In genomic region chr1:32816676-32817158, GRCh38 we compare ENCODE assay signal across 8 cellular contexts. TPM values are rescaled to one million over a fixed set of nuclear protein-coding genes. Genes with fewer than 3 reads are reported as not detected.
DNase-seq lines count a peak whose midpoint lies in the region; ATAC-seq and TF ChIP-seq lines count a peak whose summit lies in the region.

No MANE protein-coding gene starts in this region.

- H3K4me3 ChIP-seq in BLaER1 treated with 17β-estradiol and CSF1 and Interleukin-3, amounts not matched to agents 10 nM and 100 nM, result peak overlapping the region; percentile 82 to 99 (median 90)
- peak overlapping the region; percentile 81 for H3K4me3 ChIP-seq in Jurkat, Clone E6-1 (ENCODE audit: low read length)

- H3K4me2 ChIP-seq in BLaER1 treated with 17β-estradiol and CSF1 and Interleukin-3, amounts not matched to agents 10 nM and 100 nM, result peak overlapping the region; percentile 76 to 96 (median 86)

- H3K9me3 Mint-ChIP-seq in activated T-helper 17 cell treated with anti-CD3 and anti-CD28 coated beads, Interleukin-2, amount 50 U/mL, for 72 hours, result no peaks in the 10 kb centered on the region
- H3K9me3 Mint-ChIP-seq in osteocyte (ENCODE audit: unreplicated experiment), result no peaks in the 10 kb centered on the region

- peaks cover 28 to 59% (median 41%) of the 10 kb centered on the region in 11 experiments for H4K20me1 ChIP-seq in BLaER1 treated with 17β-estradiol and CSF1 and Interleukin-3, amounts not matched to agents 10 nM and 100 nM

- H3K4me1 ChIP-seq in BLaER1 treated with 17β-estradiol and CSF1 and Interleukin-3, amounts not matched to agents 10 nM and 100 nM, result peaks cover 35 to 58% (median 43%) of the 10 kb centered on the region in 10 experiments

- DNase-seq in Jurkat, Clone E6-1 (ENCODE audit: low read depth, low spot score), result no peak
- peak; percentile 33 for DNase-seq in globus pallidus (ENCODE audit: low spot score)
- DNase-seq in osteocyte (ENCODE audit: extremely low spot score, unreplicated experiment), result peak; percentile 85
- DNase-seq in NCI-H510A (lab: John Stamatoyannopoulos, UW), result no peak

- peak; percentile 3 for ATAC-seq in GM19328 (IDR thresholded peaks at IDR 0.05; ENCODE audit: unreplicated experiment)
- ATAC-seq in activated T-helper 17 cell treated with anti-CD3 and anti-CD28 coated beads, Interleukin-2, amount 50 U/mL, for 72 hours (replicated peaks), result peak; percentile 29
- no peak for ATAC-seq in HG03139 (IDR thresholded peaks at IDR 0.05; ENCODE audit: unreplicated experiment)

- no peaks in the 10 kb centered on the region for H3K27me3 Mint-ChIP-seq in activated T-helper 17 cell treated with anti-CD3 and anti-CD28 coated beads, Interleukin-2, amount 50 U/mL, for 72 hours
- no peaks in the 10 kb centered on the region for H3K27me3 Mint-ChIP-seq in osteocyte (ENCODE audit: unreplicated experiment)

- no peak for TF ChIP-seq CTCF in osteocyte (IDR thresholded peaks at IDR 0.05)

- H3K36me3 Mint-ChIP-seq in activated T-helper 17 cell treated with anti-CD3 and anti-CD28 coated beads, Interleukin-2, amount 50 U/mL, for 72 hours (ENCODE audit: low read depth), result peaks cover 54% of the 10 kb centered on the region
- H3K36me3 Mint-ChIP-seq in osteocyte (ENCODE audit: unreplicated experiment), result peaks cover 18% of the 10 kb centered on the region

- H3K9ac ChIP-seq in BLaER1 treated with 17β-estradiol and CSF1 and Interleukin-3, amounts not matched to agents 10 nM and 100 nM, result peak overlapping the region; percentile 96 to 99 (median 99)

- H3K9me3 ChIP-seq in BLaER1 treated with 17β-estradiol and CSF1 and Interleukin-3, amounts not matched to agents 10 nM and 100 nM (replicated peaks in 1 of 11), result no peaks in the 10 kb centered on the region

- peaks cover 26% of the 10 kb centered on the region for H3K4me1 Mint-ChIP-seq in activated T-helper 17 cell treated with anti-CD3 and anti-CD28 coated beads, Interleukin-2, amount 50 U/mL, for 72 hours
- H3K4me1 Mint-ChIP-seq in osteocyte (ENCODE audit: unreplicated experiment), result peaks cover 51% of the 10 kb centered on the region

- no peaks in the 10 kb centered on the region for H3K27me3 ChIP-seq in BLaER1 treated with 17β-estradiol and CSF1 and Interleukin-3, amounts not matched to agents 10 nM and 100 nM

- H3K36me3 ChIP-seq in BLaER1 treated with 17β-estradiol and CSF1 and Interleukin-3, amounts not matched to agents 10 nM and 100 nM, result peaks cover 24 to 57% (median 47%) of the 10 kb centered on the region in 11 experiments

- peak overlapping the region; percentile 95 for H3K4me3 Mint-ChIP-seq in activated T-helper 17 cell treated with anti-CD3 and anti-CD28 coated beads, Interleukin-2, amount 50 U/mL, for 72 hours
- peak overlapping the region; percentile 99 for H3K4me3 Mint-ChIP-seq in osteocyte (ENCODE audit: unreplicated experiment)

- peak overlapping the region; percentile 95 for H3K27ac Mint-ChIP-seq in activated T-helper 17 cell treated with anti-CD3 and anti-CD28 coated beads, Interleukin-2, amount 50 U/mL, for 72 hours
- peak overlapping the region; percentile 98 for H3K27ac Mint-ChIP-seq in osteocyte (ENCODE audit: unreplicated experiment)

- H3K27ac ChIP-seq in BLaER1 treated with 17β-estradiol and CSF1 and Interleukin-3, amounts not matched to agents 10 nM and 100 nM, result peak overlapping the region; percentile 97 to 100 (median 99)

RNA-seq across cellular contexts. Expression of gene YARS1, which starts 0.4 kb away (rescaled TPM):
- polyA plus RNA-seq in Jurkat, Clone E6-1 (2012; ENCODE audit: insufficient read depth, insufficient read length), result 224 TPM
- 100 to 1,000 TPM; 101 to 176 TPM for total RNA-seq in activated T-helper 17 cell treated with anti-CD3 and anti-CD28 coated beads, Interleukin-2, amount 50 U/mL, for 72 hours
- 177 and 191 TPM in 2 replicates for total RNA-seq in osteocyte

RNA-seq across cellular contexts. Expression of gene S100PBP, which starts 0.7 kb away (rescaled TPM):
- 36.8 TPM for polyA plus RNA-seq in Jurkat, Clone E6-1 (2012; ENCODE audit: insufficient read depth, insufficient read length)
- 10 to 100 TPM; 42.7 to 48.1 TPM for total RNA-seq in activated T-helper 17 cell treated with anti-CD3 and anti-CD28 coated beads, Interleukin-2, amount 50 U/mL, for 72 hours
- total RNA-seq in osteocyte, result 49.8 and 54.4 TPM in 2 replicates

RNA-seq across cellular contexts. Expression of gene FNDC5, which starts 54.0 kb away (rescaled TPM):
- polyA plus RNA-seq in Jurkat, Clone E6-1 (2012; ENCODE audit: insufficient read depth, insufficient read length), result 1.5 TPM
- not detected for total RNA-seq in activated T-helper 17 cell treated with anti-CD3 and anti-CD28 coated beads, Interleukin-2, amount 50 U/mL, for 72 hours
- total RNA-seq in osteocyte, result 2.0 and 3.2 TPM in 2 replicates

Comparison
In these comparisons a context has a peak if more than half of its experiments do, and no peak if none do; other contexts are left out.
1. DNase-seq: peak in globus pallidus (single experiment) and osteocyte (single experiment); none in Jurkat, Clone E6-1 (single experiment) and NCI-H510A (single experiment).